Comparison of ENCODE assay signal across 8 cellular contexts in genomic region chr5:1523480-1523792, GRCh38. TPM values are rescaled to one million over a fixed set of nuclear protein-coding genes. Genes with fewer than 3 reads are reported as not detected.
A peak's percentile ranks its signal among the peaks of the same experiment; 100 is the strongest.
DNase-seq lines count a peak whose midpoint lies in the region; ATAC-seq and TF ChIP-seq lines count a peak whose summit lies in the region.

No MANE protein-coding gene starts in this region.

- H3K27ac ChIP-seq in C4-2B (peak overlapping the region; percentile 72), upper lobe of left lung (peak overlapping the region; percentile 91 to 96 (median 93))

- no peak for TF ChIP-seq POLR2A in upper lobe of left lung (IDR thresholded peaks at IDR 0.05)

- DNase-seq in activated naive CD8-positive, alpha-beta T cell treated with anti-CD3 and anti-CD28 coated beads, Interleukin-2, amount 10 ng/mL, durations not matched to agents 7 days and 5 days: no peak
- DNase-seq in kidney epithelial cell (ENCODE audit: low read depth) (no peak), upper lobe of left lung (no peak), kidney glomerular epithelial cell (lab: John Stamatoyannopoulos, UW) (no peak), mucosa of gallbladder (ENCODE audit: low spot score) (no peak)

- H3K36me3 Mint-ChIP-seq in activated naive CD8-positive, alpha-beta T cell treated with anti-CD3 and anti-CD28 coated beads, Interleukin-2, amount 10 ng/mL, durations not matched to agents 7 days and 5 days: peaks cover 3% of the 10 kb centered on the region

- no peaks in the 10 kb centered on the region for H3K9me3 ChIP-seq in upper lobe of left lung

- ATAC-seq in GM19372 (IDR thresholded peaks at IDR 0.05; ENCODE audit: low read depth, unreplicated experiment) (peak; percentile 32), HG03342 (IDR thresholded peaks at IDR 0.05; ENCODE audit: unreplicated experiment) (peak; percentile 34), upper lobe of left lung (ENCODE audit: low FRiP score in 2 of 2) (no peak)
- peak; percentile 46 for ATAC-seq in activated naive CD8-positive, alpha-beta T cell treated with anti-CD3 and anti-CD28 coated beads, Interleukin-2, amount 10 ng/mL, durations not matched to agents 7 days and 5 days (ENCODE audit: low read depth)

- no peaks in the 10 kb centered on the region for H3K9me3 Mint-ChIP-seq in activated naive CD8-positive, alpha-beta T cell treated with anti-CD3 and anti-CD28 coated beads, Interleukin-2, amount 10 ng/mL, durations not matched to agents 7 days and 5 days

- H3K4me3 ChIP-seq in kidney epithelial cell (ENCODE audit: low read depth, low read length): peak overlapping the region; percentile 71
- H3K4me3 ChIP-seq in upper lobe of left lung: peak overlapping the region; percentile 59 to 98 (median 88)

- no peaks in the 10 kb centered on the region for H3K27me3 ChIP-seq in kidney epithelial cell (ENCODE audit: control insufficient read depth, insufficient read depth, low read length)
- H3K27me3 ChIP-seq in upper lobe of left lung: no peaks in the 10 kb centered on the region

- 0% methylated on average over 3 to 14 of the region's 48 CpGs for WGBS in upper lobe of left lung, 2 donors

- peaks cover 16 to 44% (median 26%) of the 10 kb centered on the region in 4 donors for H3K4me1 ChIP-seq in upper lobe of left lung

- no peak overlapping the region for H3K27ac Mint-ChIP-seq in activated naive CD8-positive, alpha-beta T cell treated with anti-CD3 and anti-CD28 coated beads, Interleukin-2, amount 10 ng/mL, durations not matched to agents 7 days and 5 days

- H3K36me3 ChIP-seq in kidney epithelial cell (ENCODE audit: control insufficient read depth, insufficient read depth, low read length) (peaks cover 2% of the 10 kb centered on the region), upper lobe of left lung (peaks cover 0 to 28% (median 15%) of the 10 kb centered on the region in 4 donors)

- peak overlapping the region; percentile 60 for H3K4me3 Mint-ChIP-seq in activated naive CD8-positive, alpha-beta T cell treated with anti-CD3 and anti-CD28 coated beads, Interleukin-2, amount 10 ng/mL, durations not matched to agents 7 days and 5 days

- peaks cover 16% of the 10 kb centered on the region for H3K4me1 Mint-ChIP-seq in activated naive CD8-positive, alpha-beta T cell treated with anti-CD3 and anti-CD28 coated beads, Interleukin-2, amount 10 ng/mL, durations not matched to agents 7 days and 5 days

- peaks cover 3% of the 10 kb centered on the region for H3K27me3 Mint-ChIP-seq in activated naive CD8-positive, alpha-beta T cell treated with anti-CD3 and anti-CD28 coated beads, Interleukin-2, amount 10 ng/mL, durations not matched to agents 7 days and 5 days

- no peak for TF ChIP-seq EP300 in upper lobe of left lung (IDR thresholded peaks at IDR 0.05)

- TF ChIP-seq CTCF in C4-2B (conservative IDR thresholded peaks at IDR 0.05) (no peak), kidney epithelial cell (IDR thresholded peaks at IDR 0.05; ENCODE audit: insufficient read depth, low read length, poor library complexity, severe bottlenecking) (no peak), upper lobe of left lung (IDR thresholded peaks at IDR 0.05) (no peak)

- POLR2A ChIA-PET in activated naive CD8-positive, alpha-beta T cell treated with anti-CD3 and anti-CD28 coated beads, Interleukin-2, amount 10 ng/mL, durations not matched to agents 7 days and 5 days (lab: Charles Lee): interaction anchor here (1.3 to 1.5 kb wide), 3 partner anchors 13 to 179 kb away, joined by 3 to 10 read pairs (median 4); partner anchors contain the start of gene CLPTM1L

RNA-seq across cellular contexts. Expression of gene LPCAT1, which starts 0.3 kb away (rescaled TPM):
- total RNA-seq in activated naive CD8-positive, alpha-beta T cell treated with anti-CD3 and anti-CD28 coated beads, Interleukin-2, amount 10 ng/mL, durations not matched to agents 7 days and 5 days: 10 to 100 TPM; 70.8 to 72.2 TPM
- total RNA-seq in kidney epithelial cell (80.9 and 87.6 TPM in 2 replicates), upper lobe of left lung (100 to 1,000 TPM; 403 to 922 (median 538) TPM), mucosa of gallbladder (119 TPM)

Comparison
In these comparisons a context has a peak if more than half of its experiments do, and no peak if none do; other contexts are left out.
1. ATAC-seq: peak in GM19372 (single experiment), HG03342 (single experiment) and activated naive CD8-positive, alpha-beta T cell treated with anti-CD3 and anti-CD28 coated beads, Interleukin-2, amount 10 ng/mL, durations not matched to agents 7 days and 5 days (single experiment); none in upper lobe of left lung (0 of 2).